In the genomic region with DNA sequence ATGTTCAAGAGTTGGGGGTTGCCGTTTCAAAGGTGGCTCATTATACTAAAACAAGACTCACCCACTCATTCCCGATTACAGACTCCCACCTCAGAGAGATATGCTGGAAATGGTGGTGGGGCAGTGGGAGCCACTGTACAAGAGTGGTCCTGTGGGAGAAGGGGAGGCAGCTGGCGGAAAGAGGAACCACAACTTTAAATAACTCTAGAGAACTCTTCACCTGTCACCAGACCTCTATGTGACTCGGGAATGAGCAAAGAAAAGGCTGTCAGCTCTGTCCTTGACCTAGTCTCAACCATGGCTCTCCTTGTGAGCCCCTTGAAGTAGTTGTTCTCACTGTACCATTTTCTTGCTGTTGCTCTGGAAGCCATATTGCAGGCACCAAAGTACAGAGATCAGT, we compare ENCODE assay signal across 23 cellular contexts.
DNase-seq lines count a peak whose midpoint lies in the region; ATAC-seq, FAIRE-seq and TF ChIP-seq lines count a peak whose summit lies in the region.
"Had no signal": no experiment of that assay in that cellular context is flagged by ENCODE, and none has a peak within 500 bp of the region (broad histone marks: within the 10 kb centered on the region; RNA-seq: fewer than 3 reads in every experiment).

No MANE protein-coding gene starts in this region.

- DNase-seq in GM10266 (ENCODE audit: extremely low spot score) (peak; percentile 11), K562 (ENCODE audit: extremely low read depth in 1 of 4, low spot score in 3 of 4) (no peak)
- no peak for DNase-seq in stimulated activated naive B cell treated with anti-CD40 and anti-IgM and Interleukin-4, amounts not matched to agents 10 μg/mL and 1 μg/mL and 100 μg/mL, for 72 hours
- DNase-seq in activated T-cell treated with anti-CD3 and anti-CD28 coated beads, Interleukin-2, amount 50 U/mL, for 48 hours: no peak
- DNase-seq in activated naive CD4-positive, alpha-beta T cell treated with Interleukin-2 at 50 U/mL for 16 hours: no peak
- DNase-seq: Calu3, DMS79 treated with DMSO at 0.1 percent for 48 hours, HCEC 1CT, NCI-H1417 treated with DMSO at 0.1 percent for 48 hours, NCI-H1694 treated with DMSO at 0.1 percent for 48 hours, NCI-H2081, NCI-H2227 treated with DMSO at 0.1 percent for 48 hours, NCI-H526 treated with DMSO at 0.1 percent for 48 hours, OCI-M1, SK-N-SH, SW 1271 had no signal

- H3K36me3 ChIP-seq in K562 (ENCODE audit: control insufficient read depth, insufficient read depth, low read length): no peaks in the 10 kb centered on the region

- TF ChIP-seq CTCF in GM10266 (IDR thresholded peaks at IDR 0.05; ENCODE audit: control insufficient read depth, insufficient read depth, low read depth, missing control alignments) (no peak), K562 (IDR thresholded peaks at IDR 0.05 in 2 of 3, conservative IDR thresholded peaks at IDR 0.05 in 1 of 3; ENCODE audit: insufficient read depth in 2 of 3, low read depth in 1 of 3, low read length in 3 of 3) (no peak)

- CTCF ChIA-PET in K562 (lab: Yijun Ruan, JAX; ENCODE audit: low intra/inter-chr PET ratio): no interaction called here

- no peak for TF ChIP-seq EP300 in K562 (IDR thresholded peaks at IDR 0.05; ENCODE audit: low read length)

- no peaks in the 10 kb centered on the region; a peak in 1 of 5 replicates for H3K27me3 ChIP-seq in K562 (ENCODE audit: control insufficient read depth in 2 of 2, insufficient read depth in 2 of 2, low read length in 2 of 2)

- no peaks in the 10 kb centered on the region for H3K9me3 ChIP-seq in K562 (replicated peaks; ENCODE audit: control insufficient read depth, insufficient read depth, low read depth, low read length)
- H3K9me3 ChIP-seq: SK-N-SH had no signal

- no peak for FAIRE-seq in K562 (lab: Jason Lieb, UNC)
- FAIRE-seq: GM18507, H1, HepG2, RCC 7860 had no signal

- peaks cover 4% of the 10 kb centered on the region in 2 donors for H3K9me3 Mint-ChIP-seq in stimulated activated naive B cell treated with anti-CD40 and anti-IgM and Interleukin-4, amounts not matched to agents 10 μg/mL and 1 μg/mL and 100 μg/mL, for 72 hours
- H3K9me3 Mint-ChIP-seq: T-helper 1 cell treated with Interleukin-12 subunit alpha and Interleukin-12 subunit beta and Interleukin-4 antibody, amounts not matched to agents 30 μg/mL and 1 μg/mL, for 36 hours had no signal

- H3K4me1 ChIP-seq in K562 (replicated peaks in 1 of 2; ENCODE audit: control insufficient read depth in 2 of 2, insufficient read depth in 2 of 2, low read length in 2 of 2): no peaks in the 10 kb centered on the region

- no peak overlapping the region for H3K9ac ChIP-seq in K562 (ENCODE audit: insufficient read depth in 1 of 2, low read depth in 2 of 2, low read length in 2 of 2)
- H3K9ac ChIP-seq: SK-N-SH had no signal

- H3K4me3 Mint-ChIP-seq in stimulated activated naive B cell treated with anti-CD40 and anti-IgM and Interleukin-4, amounts not matched to agents 10 μg/mL and 1 μg/mL and 100 μg/mL, for 72 hours: peak overlapping the region in 1 of 2 donors; percentile 12
- H3K4me3 Mint-ChIP-seq: T-helper 1 cell treated with Interleukin-12 subunit alpha and Interleukin-12 subunit beta and Interleukin-4 antibody, amounts not matched to agents 30 μg/mL and 1 μg/mL, for 36 hours had no signal

- ATAC-seq in HG02870 (IDR thresholded peaks at IDR 0.05; ENCODE audit: unreplicated experiment) (peak; percentile 33), K562 (no peak), GM18858 (IDR thresholded peaks at IDR 0.05; ENCODE audit: unreplicated experiment) (no peak)
- ATAC-seq in stimulated activated naive B cell treated with anti-CD40 and anti-IgM and Interleukin-4, amounts not matched to agents 10 μg/mL and 1 μg/mL and 100 μg/mL, for 72 hours (replicated peaks): peak; percentile 66 to 69
- ATAC-seq: HepG2 had no signal

- POLR2A ChIA-PET in K562 (lab: Yijun Ruan, JAX): no interaction called here

- peaks cover 3 to 4% of the 10 kb centered on the region in 2 donors for H3K36me3 Mint-ChIP-seq in stimulated activated naive B cell treated with anti-CD40 and anti-IgM and Interleukin-4, amounts not matched to agents 10 μg/mL and 1 μg/mL and 100 μg/mL, for 72 hours

- H3K79me2 ChIP-seq in K562 (ENCODE audit: control insufficient read depth, insufficient read depth, low read length): no peaks in the 10 kb centered on the region

- no peaks in the 10 kb centered on the region for H3K27me3 Mint-ChIP-seq in stimulated activated naive B cell treated with anti-CD40 and anti-IgM and Interleukin-4, amounts not matched to agents 10 μg/mL and 1 μg/mL and 100 μg/mL, for 72 hours

- no TSS peak for BruUV-seq in K562 (replicated peaks; lab: Mats Ljungman, UMichigan)

- 0 out of 2 replicates have a peak overlapping the region, but pooled peaks have one; percentile 27 for H2AFZ ChIP-seq in K562 (ENCODE audit: low read depth, low read length)

- in situ Hi-C loops in K562 (cut with MboI): no loop called here

- H3K27ac ChIP-seq in K562 (ENCODE audit: extremely low read depth, low read depth, low read length): no peak overlapping the region

- 7% methylated on average over 3 of the region's 4 CpGs for WGBS in K562 (ENCODE audit: insufficient coverage, low coverage, missing lambda C conversion rate)

- no peaks in the 10 kb centered on the region for H4K20me1 ChIP-seq in K562 (replicated peaks; ENCODE audit: control insufficient read depth, insufficient read depth, low read length)

- no peak for TF ChIP-seq RAD21 in K562 (CRISPR knock-in tag; conservative IDR thresholded peaks at IDR 0.05 in 1 of 2, IDR thresholded peaks at IDR 0.05 in 1 of 2)

- H3K4me2 ChIP-seq in K562 (ENCODE audit: insufficient read depth, low read length): no peak overlapping the region
- H3K4me2 ChIP-seq: SK-N-SH had no signal

- no peak overlapping the region for H3K27ac Mint-ChIP-seq in stimulated activated naive B cell treated with anti-CD40 and anti-IgM and Interleukin-4, amounts not matched to agents 10 μg/mL and 1 μg/mL and 100 μg/mL, for 72 hours
- H3K27ac Mint-ChIP-seq: T-helper 1 cell treated with Interleukin-12 subunit alpha and Interleukin-12 subunit beta and Interleukin-4 antibody, amounts not matched to agents 30 μg/mL and 1 μg/mL, for 36 hours had no signal

- intact Hi-C loops in K562 (cut with micrococcal nuclease): no loop called here

- H3K4me1 Mint-ChIP-seq in stimulated activated naive B cell treated with anti-CD40 and anti-IgM and Interleukin-4, amounts not matched to agents 10 μg/mL and 1 μg/mL and 100 μg/mL, for 72 hours: peaks cover 37 to 55% of the 10 kb centered on the region in 2 donors

- TF ChIP-seq POLR2A in K562 (conservative IDR thresholded peaks at IDR 0.05): no peak

- H3K4me3 ChIP-seq in K562: no peak overlapping the region

- no peaks in the 10 kb centered on the region for H3K9me1 ChIP-seq in K562 (ENCODE audit: control insufficient read depth, insufficient read depth, low read length)

TF ChIP-seq in K562, 482 proteins besides CTCF, POLR2A, EP300 and RAD21:
- TF ChIP-seq ZBTB8A (IDR thresholded peaks at IDR 0.05; ENCODE audit: partially characterized antibody) (no peak), HNRNPLL (IDR thresholded peaks at IDR 0.05; ENCODE audit: low read depth, low read length, poor library complexity, severe bottlenecking) (no peak), ARID2 (IDR thresholded peaks at IDR 0.05) (no peak)

Comparison
In these comparisons a context has a peak if more than half of its experiments do, and no peak if none do; other contexts are left out.
1. ATAC-seq: peak in HG02870 (single experiment) and stimulated activated naive B cell treated with anti-CD40 and anti-IgM and Interleukin-4, amounts not matched to agents 10 μg/mL and 1 μg/mL and 100 μg/mL, for 72 hours (2 of 2); none in K562 (single experiment) and GM18858 (single experiment).